ENCODE assay signal across 25 cellular contexts in genomic region chrX:150310417-150310816, GRCh38. TPM values are rescaled to one million over a fixed set of nuclear protein-coding genes. Genes with fewer than 3 reads are reported as not detected.
A peak's percentile ranks its signal among the peaks of the same experiment; 100 is the strongest.
DNase-seq lines count a peak whose midpoint lies in the region; FAIRE-seq and TF ChIP-seq lines count a peak whose summit lies in the region.
"Had no signal": no experiment of that assay in that cellular context is flagged by ENCODE, and none has a peak within 500 bp of the region (broad histone marks: within the 10 kb centered on the region; RNA-seq: fewer than 3 reads in every experiment).

No MANE protein-coding gene starts in this region.

- DNase-seq in ELF-1 (ENCODE audit: low read depth, low spot score) (peak; percentile 14), astrocyte (ENCODE audit: low read depth) (no peak), islet precursor cell (peak; percentile 14), osteocyte (ENCODE audit: extremely low spot score, unreplicated experiment) (peak; percentile 56), NCI-H748 treated with DMSO at 0.1 percent for 48 hours (lab: John Stamatoyannopoulos, UW) (no peak), GM19240 (ENCODE audit: insufficient read length, low spot score) (no peak), T-helper 9 cell (no peak), NCI-H82 (lab: John Stamatoyannopoulos, UW) (no peak)
- DNase-seq: AML-193; Caco-2; Calu3; CD4-positive, alpha-beta T cell; CD8-positive, alpha-beta T cell; DND-41; EL; GF-D8 had no signal

- no peaks in the 10 kb centered on the region for H3K4me1 ChIP-seq in astrocyte (ENCODE audit: insufficient read depth, low read length)
- H3K4me1 ChIP-seq: A549, Caco-2 had no signal

- H3K36me3 Mint-ChIP-seq in astrocyte (ENCODE audit: low read depth, unreplicated experiment) (no peaks in the 10 kb centered on the region), osteocyte (ENCODE audit: unreplicated experiment) (no peaks in the 10 kb centered on the region)
- H3K36me3 Mint-ChIP-seq: CD8-positive, alpha-beta T cell had no signal

- TF ChIP-seq CTCF in astrocyte (IDR thresholded peaks at IDR 0.05; ENCODE audit: insufficient read depth, low read depth, low read length) (no peak), osteocyte (IDR thresholded peaks at IDR 0.05) (no peak)

- H3K27ac ChIP-seq in astrocyte (ENCODE audit: low read depth, low read length): no peak overlapping the region
- H3K27ac ChIP-seq: 22Rv1; A549; BLaER1 treated with 17β-estradiol and CSF1 and Interleukin-3, amounts not matched to agents 10 nM and 100 nM; C4-2B had no signal

- no peaks in the 10 kb centered on the region for H3K27me3 ChIP-seq in astrocyte (ENCODE audit: insufficient read depth, low read length)
- H3K27me3 ChIP-seq: BLaER1 treated with 17β-estradiol and CSF1 and Interleukin-3, amounts not matched to agents 10 nM and 100 nM had no signal

- no peak overlapping the region for H3K9ac ChIP-seq in astrocyte (ENCODE audit: low read length)
- H3K9ac ChIP-seq: BLaER1 treated with 17β-estradiol and CSF1 and Interleukin-3, amounts not matched to agents 10 nM and 100 nM had no signal

- H3K9me3 Mint-ChIP-seq in astrocyte (ENCODE audit: unreplicated experiment): peaks cover 6% of the 10 kb centered on the region
- no peaks in the 10 kb centered on the region for H3K9me3 Mint-ChIP-seq in osteocyte (ENCODE audit: unreplicated experiment)
- H3K9me3 Mint-ChIP-seq: CD4-positive, alpha-beta T cell; CD8-positive, alpha-beta T cell had no signal

- H3K4me2 ChIP-seq in astrocyte (ENCODE audit: low read length): no peak overlapping the region
- H3K4me2 ChIP-seq: A549; BLaER1 treated with 17β-estradiol and CSF1 and Interleukin-3, amounts not matched to agents 10 nM and 100 nM had no signal

- no peaks in the 10 kb centered on the region for H3K36me3 ChIP-seq in astrocyte (ENCODE audit: insufficient read depth, low read length)
- H3K36me3 ChIP-seq: BLaER1 treated with 17β-estradiol and CSF1 and Interleukin-3, amounts not matched to agents 10 nM and 100 nM had no signal

- H3K4me3 Mint-ChIP-seq in astrocyte (ENCODE audit: unreplicated experiment): no peak overlapping the region
- no peak overlapping the region for H3K4me3 Mint-ChIP-seq in osteocyte (ENCODE audit: unreplicated experiment)
- H3K4me3 Mint-ChIP-seq: B cell; CD4-positive, alpha-beta T cell; CD8-positive, alpha-beta T cell had no signal

- H3K9me3 ChIP-seq in astrocyte (ENCODE audit: insufficient read depth, low read depth, low read length): no peaks in the 10 kb centered on the region
- H3K9me3 ChIP-seq: A549; BLaER1 treated with 17β-estradiol and CSF1 and Interleukin-3, amounts not matched to agents 10 nM and 100 nM; Caco-2 had no signal

- H3K27me3 Mint-ChIP-seq in astrocyte (ENCODE audit: low read depth, unreplicated experiment): peaks cover 3% of the 10 kb centered on the region
- no peaks in the 10 kb centered on the region for H3K27me3 Mint-ChIP-seq in osteocyte (ENCODE audit: unreplicated experiment)
- H3K27me3 Mint-ChIP-seq: B cell; CD4-positive, alpha-beta T cell had no signal

- H3K4me1 Mint-ChIP-seq in astrocyte (ENCODE audit: low read depth, unreplicated experiment) (no peaks in the 10 kb centered on the region), osteocyte (ENCODE audit: unreplicated experiment) (no peaks in the 10 kb centered on the region)
- H3K4me1 Mint-ChIP-seq: B cell had no signal

- H2AFZ ChIP-seq in astrocyte (ENCODE audit: low read depth, low read length): no peak overlapping the region

- no peaks in the 10 kb centered on the region for H4K20me1 ChIP-seq in astrocyte (ENCODE audit: insufficient read depth, low read length)
- H4K20me1 ChIP-seq: BLaER1 treated with 17β-estradiol and CSF1 and Interleukin-3, amounts not matched to agents 10 nM and 100 nM had no signal

- FAIRE-seq in astrocyte (lab: Jason Lieb, UNC): peak; percentile 26
- FAIRE-seq: A549, D721Med, G401.6, GM12891, GM19239 had no signal

- H3K27ac Mint-ChIP-seq in astrocyte (ENCODE audit: unreplicated experiment): no peak overlapping the region
- no peak overlapping the region for H3K27ac Mint-ChIP-seq in osteocyte (ENCODE audit: unreplicated experiment)
- H3K27ac Mint-ChIP-seq: B cell; CD4-positive, alpha-beta T cell; CD8-positive, alpha-beta T cell had no signal

- no peaks in the 10 kb centered on the region for H3K79me2 ChIP-seq in astrocyte (ENCODE audit: insufficient read depth, low read length)

- no peak overlapping the region for H3K4me3 ChIP-seq in astrocyte (ENCODE audit: insufficient read depth, low read depth, low read length)
- H3K4me3 ChIP-seq: A549; BLaER1 treated with 17β-estradiol and CSF1 and Interleukin-3, amounts not matched to agents 10 nM and 100 nM had no signal

RNA-seq across cellular contexts. Expression of gene MAMLD1, which starts 52.7 kb away (rescaled TPM):
- total RNA-seq in astrocyte: 6.6 TPM in 2 replicates
- total RNA-seq in osteocyte: 13.2 and 13.4 TPM in 2 replicates
- total RNA-seq: Caco-2 had no signal

Comparison
In these comparisons a context has a peak if more than half of its experiments do, and no peak if none do; other contexts are left out.
1. DNase-seq: peak in ELF-1 (single experiment), islet precursor cell (single experiment) and osteocyte (single experiment); none in astrocyte (single experiment), NCI-H748 treated with DMSO at 0.1 percent for 48 hours (single experiment), GM19240 (single experiment), T-helper 9 cell (single experiment) and NCI-H82 (single experiment).